1 cellular context compared by ENCODE assay signal in genomic region chr15:67186226-67186649, GRCh38.
TF ChIP-seq lines count a peak whose summit lies in the region.

No MANE protein-coding gene starts in this region.

TF ChIP-seq in GM23338, 12 proteins besides CTCF, POLR2A, EP300 and RAD21 (continued from another document):
- no peak for TF ChIP-seq ZNF462 (CRISPR knock-in tag; IDR thresholded peaks at IDR 0.05)
- TF ChIP-seq JUNB (IDR thresholded peaks at IDR 0.05; ENCODE audit: unreplicated experiment): no peak
- no peak for TF ChIP-seq EZH2phosphoT487 (IDR thresholded peaks at IDR 0.05; ENCODE audit: unreplicated experiment)
- TF ChIP-seq NANOG (IDR thresholded peaks at IDR 0.05; ENCODE audit: borderline replicate concordance): no peak
- no peak for TF ChIP-seq CREB1 (CRISPR knock-in tag; IDR thresholded peaks at IDR 0.05; ENCODE audit: low read depth)
- TF ChIP-seq ETS1 (IDR thresholded peaks at IDR 0.05): no peak
- TF ChIP-seq ZNF114 (CRISPR knock-in tag; IDR thresholded peaks at IDR 0.05): no peak
- no peak for TF ChIP-seq STAT1 (IDR thresholded peaks at IDR 0.05; ENCODE audit: unreplicated experiment)
- no peak for TF ChIP-seq POLR2AphosphoS5 (IDR thresholded peaks at IDR 0.05; ENCODE audit: low read depth)
- no peak for TF ChIP-seq REST (IDR thresholded peaks at IDR 0.05; ENCODE audit: unreplicated experiment)
- no peak for TF ChIP-seq ZNF331 (CRISPR knock-in tag; IDR thresholded peaks at IDR 0.05; ENCODE audit: low read depth)
